Comparison of ENCODE assay signal across 8 cellular contexts in genomic region chr2:100422320-100422719, GRCh38. TPM values are rescaled to one million over a fixed set of nuclear protein-coding genes. Genes with fewer than 3 reads are reported as not detected.
DNase-seq lines count a peak whose midpoint lies in the region; ATAC-seq, FAIRE-seq and TF ChIP-seq lines count a peak whose summit lies in the region.

No MANE protein-coding gene starts in this region.

- H3K4me1 Mint-ChIP-seq in endothelial cell (ENCODE audit: unreplicated experiment) (no peaks in the 10 kb centered on the region), neural crest cell (no peaks in the 10 kb centered on the region)

- no peaks in the 10 kb centered on the region for H3K9me3 Mint-ChIP-seq in endothelial cell (ENCODE audit: unreplicated experiment)
- H3K9me3 Mint-ChIP-seq in neural crest cell, result no peaks in the 10 kb centered on the region

- in situ Hi-C loops in G401 (cut with HindIII; ENCODE audit: low sequenced_read_pairs), result no loop called here

- H3K4me3 Mint-ChIP-seq in endothelial cell (ENCODE audit: unreplicated experiment) (no peak overlapping the region), neural crest cell (peak overlapping the region; percentile 70)

- no peak for TF ChIP-seq POLR2A in GM12891 (IDR thresholded peaks at IDR 0.05; ENCODE audit: low read depth, low read length)

- ATAC-seq in HG03039 (IDR thresholded peaks at IDR 0.05; ENCODE audit: unreplicated experiment), result no peak

- peaks cover 3% of the 10 kb centered on the region for H3K27me3 Mint-ChIP-seq in endothelial cell (ENCODE audit: unreplicated experiment)
- H3K27me3 Mint-ChIP-seq in neural crest cell (ENCODE audit: low read depth), result no peaks in the 10 kb centered on the region

- no peak for FAIRE-seq in GM12891 (lab: Jason Lieb, UNC)

- TF ChIP-seq CTCF in endothelial cell (IDR thresholded peaks at IDR 0.05; ENCODE audit: unreplicated experiment) (peak; percentile 28), neural crest cell (conservative IDR thresholded peaks at IDR 0.05) (peak; percentile 64)

- H3K36me3 Mint-ChIP-seq in endothelial cell (ENCODE audit: low read depth, unreplicated experiment) (no peaks in the 10 kb centered on the region), neural crest cell (ENCODE audit: low read depth) (no peaks in the 10 kb centered on the region)

- peak; percentile 18 for DNase-seq in G401 (ENCODE audit: low spot score)
- DNase-seq in NCI-H1694 (lab: John Stamatoyannopoulos, UW), result peak; percentile 11
- peak; percentile 70 for DNase-seq in endothelial cell (ENCODE audit: low spot score)
- peak; percentile 44 for DNase-seq in neural crest cell (ENCODE audit: low read depth, low spot score)
- no peak for DNase-seq in GM12891 (ENCODE audit: insufficient read length, low spot score)
- no peak for DNase-seq in NCI-H2029 (lab: John Stamatoyannopoulos, UW)
- DNase-seq in activated T-cell treated with anti-CD3 and anti-CD28 coated beads, Interleukin-2, amount 50 U/mL, for 1 hour, result no peak

- H3K27ac Mint-ChIP-seq in endothelial cell (ENCODE audit: unreplicated experiment), result no peak overlapping the region
- H3K27ac Mint-ChIP-seq in neural crest cell (ENCODE audit: unreplicated experiment), result no peak overlapping the region

TF ChIP-seq in GM12891, 5 proteins besides CTCF, POLR2A, EP300 and RAD21:
- TF ChIP-seq POU2F2 (IDR thresholded peaks at IDR 0.05; ENCODE audit: low read depth, low read length) (no peak), SPI1 (IDR thresholded peaks at IDR 0.05; ENCODE audit: low read depth, low read length) (no peak), TAF1 (IDR thresholded peaks at IDR 0.05; ENCODE audit: low read depth, low read length) (no peak), POLR2AphosphoS5 (IDR thresholded peaks at IDR 0.05; ENCODE audit: low read depth, low read length) (no peak), PAX5 (IDR thresholded peaks at IDR 0.05; ENCODE audit: insufficient read depth, low read length, severe bottlenecking) (no peak)

RNA-seq across cellular contexts. Expression of gene CHST10, which starts 4.9 kb away (rescaled TPM):
- 18.9 and 23.6 TPM in 2 replicates for total RNA-seq in G401 (2014; rRNA removed; shearing (Covaris generic))
- total RNA-seq in endothelial cell (ENCODE audit: unreplicated experiment) (20.6 TPM), neural crest cell (33.0 and 33.2 TPM in 2 replicates)
- 9.6 TPM for polyA plus RNA-seq in GM12891 (2012; ENCODE audit: low read depth, missing spikeins)

RNA-seq across cellular contexts. Expression of gene NMS, which starts 48.0 kb away (rescaled TPM):
- total RNA-seq in G401 (2014; rRNA removed; shearing (Covaris generic)), result not detected in 2 replicates
- total RNA-seq in endothelial cell (ENCODE audit: unreplicated experiment) (not detected), neural crest cell (not detected in 2 replicates)
- polyA plus RNA-seq in GM12891 (2012; ENCODE audit: low read depth, missing spikeins), result not detected

Comparison
In these comparisons a context has a peak if more than half of its experiments do, and no peak if none do; other contexts are left out.
1. DNase-seq: peak in G401 (single experiment), NCI-H1694 (single experiment), endothelial cell (single experiment) and neural crest cell (single experiment); none in GM12891 (single experiment), NCI-H2029 (single experiment) and activated T-cell treated with anti-CD3 and anti-CD28 coated beads, Interleukin-2, amount 50 U/mL, for 1 hour (single experiment).